16 cellular contexts compared by ENCODE assay signal in genomic region chr16:84184775-84185174, GRCh38. TPM values are rescaled to one million over a fixed set of nuclear protein-coding genes. Genes with fewer than 3 reads are reported as not detected.
DNase-seq lines count a peak whose midpoint lies in the region; ATAC-seq and TF ChIP-seq lines count a peak whose summit lies in the region.
"Had no signal": no experiment of that assay in that cellular context is flagged by ENCODE, and none has a peak within 500 bp of the region (broad histone marks: within the 10 kb centered on the region; RNA-seq: fewer than 3 reads in every experiment).

No MANE protein-coding gene starts in this region.

- H3K4me1 ChIP-seq in liver (ENCODE audit: control insufficient read depth in 4 of 4, insufficient read depth in 4 of 4, low read length in 3 of 4) (peaks cover 0 to 17% (median 6%) of the 10 kb centered on the region in 4 donors), ascending aorta (peaks cover 5 to 10% of the 10 kb centered on the region in 2 donors)

- H3K4me3 Mint-ChIP-seq in activated T-cell treated with anti-CD3 and anti-CD28 coated beads, Interleukin-2, amount 50 U/mL, for 72 hours, result peak overlapping the region; percentile 96 to 98
- peak overlapping the region; percentile 93 for H3K4me3 Mint-ChIP-seq in activated T-helper 2 cell treated with anti-CD3 and anti-CD28 coated beads, Interferon-gamma antibody, Interleukin-2, Interleukin-4, amounts not matched to agents 10 μg/mL and 5 μg/mL and 100 μg/mL, durations not matched to agents 14 hours and 24 hours and 36 hours (ENCODE audit: low read depth)
- H3K4me3 Mint-ChIP-seq in stimulated activated naive CD8-positive, alpha-beta T cell treated with anti-CD3 and anti-CD28 coated beads, Interleukin-15, amount 100 ng/mL, for 72 hours, result peak overlapping the region; percentile 46 to 98

- DNase-seq in activated T-cell treated with anti-CD3 and anti-CD28 coated beads, Interleukin-2, amount 50 U/mL, for 72 hours, result no peak
- no peak for DNase-seq in activated T-cell treated with anti-CD3 and anti-CD28 coated beads for 4 hours
- DNase-seq in activated T-helper 2 cell treated with anti-CD3 and anti-CD28 coated beads, Interferon-gamma antibody, Interleukin-2, Interleukin-4, amounts not matched to agents 10 μg/mL and 5 μg/mL and 100 μg/mL, durations not matched to agents 14 hours and 24 hours and 36 hours (ENCODE audit: low spot score), result no peak
- DNase-seq in stimulated activated naive CD8-positive, alpha-beta T cell treated with anti-CD3 and anti-CD28 coated beads, Interleukin-15, amount 100 ng/mL, for 72 hours, result no peak
- no peak for DNase-seq in HK-2 (ENCODE audit: unreplicated experiment)
- DNase-seq in ascending aorta (ENCODE audit: low spot score in 2 of 2), result no peak
- DNase-seq: activated CD4-positive, alpha-beta T cell treated with anti-CD3 and anti-CD28 coated beads for 4 hours; islet precursor cell; NCI-H526 treated with DMSO at 0.1 percent for 48 hours; pancreas; stimulated activated CD4-positive, alpha-beta T cell treated with anti-CD3 and anti-CD28 coated beads, Interleukin-4, amount 100 ng/mL, for 24 hours had no signal

- H3K4me3 ChIP-seq in liver (ENCODE audit: low read depth in 1 of 3, low read length in 3 of 3), result no peak overlapping the region
- no peak overlapping the region for H3K4me3 ChIP-seq in ascending aorta
- H3K4me3 ChIP-seq: pancreas, SJSA1 had no signal

- H3K4me1 Mint-ChIP-seq in activated T-cell treated with anti-CD3 and anti-CD28 coated beads, Interleukin-2, amount 50 U/mL, for 72 hours (ENCODE audit: low read depth), result peaks cover 24% of the 10 kb centered on the region
- H3K4me1 Mint-ChIP-seq in activated T-helper 2 cell treated with anti-CD3 and anti-CD28 coated beads, Interferon-gamma antibody, Interleukin-2, Interleukin-4, amounts not matched to agents 10 μg/mL and 5 μg/mL and 100 μg/mL, durations not matched to agents 14 hours and 24 hours and 36 hours (ENCODE audit: low read depth), result peaks cover 11% of the 10 kb centered on the region
- H3K4me1 Mint-ChIP-seq in stimulated activated naive CD8-positive, alpha-beta T cell treated with anti-CD3 and anti-CD28 coated beads, Interleukin-15, amount 100 ng/mL, for 72 hours, result peaks cover 37% of the 10 kb centered on the region

- H3K27ac ChIP-seq in liver (ENCODE audit: low read depth in 1 of 2, low read length in 2 of 2) (no peak overlapping the region), ascending aorta (peak overlapping the region in 1 of 2 donors; percentile 28)
- H3K27ac ChIP-seq: SJSA1 had no signal

- peak overlapping the region; percentile 24 for H3K27ac Mint-ChIP-seq in activated T-cell treated with anti-CD3 and anti-CD28 coated beads, Interleukin-2, amount 50 U/mL, for 72 hours
- H3K27ac Mint-ChIP-seq in activated T-helper 2 cell treated with anti-CD3 and anti-CD28 coated beads, Interferon-gamma antibody, Interleukin-2, Interleukin-4, amounts not matched to agents 10 μg/mL and 5 μg/mL and 100 μg/mL, durations not matched to agents 14 hours and 24 hours and 36 hours, result peak overlapping the region; percentile 71
- peak overlapping the region; percentile 10 to 38 for H3K27ac Mint-ChIP-seq in stimulated activated naive CD8-positive, alpha-beta T cell treated with anti-CD3 and anti-CD28 coated beads, Interleukin-15, amount 100 ng/mL, for 72 hours

- H3K27me3 ChIP-seq in liver (ENCODE audit: control insufficient read depth in 4 of 4, insufficient read depth in 4 of 4, low read length in 3 of 4) (no peaks in the 10 kb centered on the region), ascending aorta (no peaks in the 10 kb centered on the region)
- H3K27me3 ChIP-seq: pancreas, SJSA1, suprapubic skin had no signal

- no peak overlapping the region for H3K9ac ChIP-seq in liver (ENCODE audit: low read depth in 1 of 2, low read length in 2 of 2)

- H3K9me3 Mint-ChIP-seq in activated T-cell treated with anti-CD3 and anti-CD28 coated beads, Interleukin-2, amount 50 U/mL, for 72 hours, result no peaks in the 10 kb centered on the region
- no peaks in the 10 kb centered on the region for H3K9me3 Mint-ChIP-seq in activated T-helper 2 cell treated with anti-CD3 and anti-CD28 coated beads, Interferon-gamma antibody, Interleukin-2, Interleukin-4, amounts not matched to agents 10 μg/mL and 5 μg/mL and 100 μg/mL, durations not matched to agents 14 hours and 24 hours and 36 hours
- no peaks in the 10 kb centered on the region for H3K9me3 Mint-ChIP-seq in stimulated activated naive CD8-positive, alpha-beta T cell treated with anti-CD3 and anti-CD28 coated beads, Interleukin-15, amount 100 ng/mL, for 72 hours

- peaks cover 2 to 3% of the 10 kb centered on the region in 2 donors for H3K36me3 Mint-ChIP-seq in activated T-cell treated with anti-CD3 and anti-CD28 coated beads, Interleukin-2, amount 50 U/mL, for 72 hours (ENCODE audit: insufficient read depth in 2 of 2)
- H3K36me3 Mint-ChIP-seq in activated T-helper 2 cell treated with anti-CD3 and anti-CD28 coated beads, Interferon-gamma antibody, Interleukin-2, Interleukin-4, amounts not matched to agents 10 μg/mL and 5 μg/mL and 100 μg/mL, durations not matched to agents 14 hours and 24 hours and 36 hours (ENCODE audit: low read depth), result peaks cover 29% of the 10 kb centered on the region

- no peaks in the 10 kb centered on the region for H3K9me3 ChIP-seq in liver (ENCODE audit: control insufficient read depth in 4 of 4, low read length in 3 of 4)
- no peaks in the 10 kb centered on the region for H3K9me3 ChIP-seq in ascending aorta
- H3K9me3 ChIP-seq: pancreas, SJSA1, suprapubic skin had no signal

- H3K27me3 Mint-ChIP-seq in activated T-cell treated with anti-CD3 and anti-CD28 coated beads, Interleukin-2, amount 50 U/mL, for 72 hours (ENCODE audit: low read depth), result no peaks in the 10 kb centered on the region
- no peaks in the 10 kb centered on the region for H3K27me3 Mint-ChIP-seq in activated T-helper 2 cell treated with anti-CD3 and anti-CD28 coated beads, Interferon-gamma antibody, Interleukin-2, Interleukin-4, amounts not matched to agents 10 μg/mL and 5 μg/mL and 100 μg/mL, durations not matched to agents 14 hours and 24 hours and 36 hours (ENCODE audit: low read depth)
- H3K27me3 Mint-ChIP-seq in stimulated activated naive CD8-positive, alpha-beta T cell treated with anti-CD3 and anti-CD28 coated beads, Interleukin-15, amount 100 ng/mL, for 72 hours, result no peaks in the 10 kb centered on the region

- intact Hi-C loops in activated T-helper 2 cell treated with anti-CD3 and anti-CD28 coated beads, Interferon-gamma antibody, Interleukin-2, Interleukin-4, amounts not matched to agents 10 μg/mL and 5 μg/mL and 100 μg/mL, durations not matched to agents 14 hours and 24 hours and 36 hours (cut with micrococcal nuclease), result no loop called here
- intact Hi-C loops in ascending aorta (cut with DNase I), result loop anchor here (10.0 kb wide), 1 partner anchor 260 kb away; no protein-coding TSS in a partner anchor

- TF ChIP-seq CTCF in liver (IDR thresholded peaks at IDR 0.05; ENCODE audit: low read depth, low read length, missing input control) (no peak), ascending aorta (IDR thresholded peaks at IDR 0.05) (no peak)

- WGBS in liver, result 84% methylated on average over 10 of the region's 10 CpGs

- no peak for TF ChIP-seq RAD21 in liver (IDR thresholded peaks at IDR 0.05)

- no peak for ATAC-seq in activated T-cell treated with anti-CD3 and anti-CD28 coated beads, Interleukin-2, amount 50 U/mL, for 72 hours (replicated peaks in 1 of 2)
- no peak for ATAC-seq in stimulated activated naive CD8-positive, alpha-beta T cell treated with anti-CD3 and anti-CD28 coated beads, Interleukin-15, amount 100 ng/mL, for 72 hours
- ATAC-seq in HG02571 (IDR thresholded peaks at IDR 0.05; ENCODE audit: unreplicated experiment), result no peak

- H3K36me3 ChIP-seq in liver (ENCODE audit: control insufficient read depth in 4 of 4, insufficient read depth in 3 of 4, low read depth in 1 of 4, low read length in 3 of 4) (peaks cover 9 to 36% (median 18%) of the 10 kb centered on the region in 4 donors), ascending aorta (peaks cover 47 to 50% of the 10 kb centered on the region in 2 donors)

TF ChIP-seq in liver, 16 proteins besides CTCF, POLR2A, EP300 and RAD21 (continues in another document):
- TF ChIP-seq SP1 (IDR thresholded peaks at IDR 0.05), result peak; percentile 17
- TF ChIP-seq FOXA1 (IDR thresholded peaks at IDR 0.05), result no peak

RNA-seq across cellular contexts. Expression of gene TAF1C, which starts 2.1 kb away (rescaled TPM):
- 10 to 100 TPM; 41.8 to 51.3 TPM for total RNA-seq in activated T-cell treated with anti-CD3 and anti-CD28 coated beads, Interleukin-2, amount 50 U/mL, for 72 hours
- total RNA-seq in activated T-helper 2 cell treated with anti-CD3 and anti-CD28 coated beads, Interferon-gamma antibody, Interleukin-2, Interleukin-4, amounts not matched to agents 10 μg/mL and 5 μg/mL and 100 μg/mL, durations not matched to agents 14 hours and 24 hours and 36 hours, result 57.5 and 64.4 TPM in 2 replicates
- total RNA-seq in liver (10 to 100 TPM; 10.4 to 34.5 TPM), ascending aorta (151 TPM)
- 10 to 100 TPM; 10.2 to 12.1 TPM for polyA plus RNA-seq in liver

RNA-seq across cellular contexts. Expression of gene ADAD2, which starts 6.2 kb away (rescaled TPM):
- under 1 TPM in 1 of 2 donors, not detected in 1; 0.43 TPM for total RNA-seq in activated T-cell treated with anti-CD3 and anti-CD28 coated beads, Interleukin-2, amount 50 U/mL, for 72 hours
- not detected in 2 replicates for total RNA-seq in activated T-helper 2 cell treated with anti-CD3 and anti-CD28 coated beads, Interferon-gamma antibody, Interleukin-2, Interleukin-4, amounts not matched to agents 10 μg/mL and 5 μg/mL and 100 μg/mL, durations not matched to agents 14 hours and 24 hours and 36 hours
- total RNA-seq in liver, result under 1 TPM in 1 of 2 donors, not detected in 1; 0.33 TPM
- polyA plus RNA-seq in liver, result under 1 TPM; 0.14 to 0.44 TPM
- total RNA-seq in ascending aorta, result not detected
- total RNA-seq: SJSA1 had no signal

RNA-seq across cellular contexts. Expression of gene DNAAF1, which starts 39.7 kb away (rescaled TPM):
- under 1 TPM in 1 of 2 donors, not detected in 1; 0.19 TPM for total RNA-seq in activated T-cell treated with anti-CD3 and anti-CD28 coated beads, Interleukin-2, amount 50 U/mL, for 72 hours
- total RNA-seq in activated T-helper 2 cell treated with anti-CD3 and anti-CD28 coated beads, Interferon-gamma antibody, Interleukin-2, Interleukin-4, amounts not matched to agents 10 μg/mL and 5 μg/mL and 100 μg/mL, durations not matched to agents 14 hours and 24 hours and 36 hours, result 0.09 TPM in 1 of 2 replicates, not detected in the other
- total RNA-seq in liver (under 1 TPM; under 0.01 to 0.08 TPM), ascending aorta (not detected)
- under 1 TPM in 1 of 2 donors, not detected in 1; 0.06 TPM for polyA plus RNA-seq in liver
- total RNA-seq: SJSA1 had no signal

RNA-seq across cellular contexts. Expression of gene HSDL1, which starts 39.8 kb away (rescaled TPM):
- 10 to 100 TPM; 13.0 to 14.6 TPM for total RNA-seq in activated T-cell treated with anti-CD3 and anti-CD28 coated beads, Interleukin-2, amount 50 U/mL, for 72 hours
- 16.7 and 19.9 TPM in 2 replicates for total RNA-seq in activated T-helper 2 cell treated with anti-CD3 and anti-CD28 coated beads, Interferon-gamma antibody, Interleukin-2, Interleukin-4, amounts not matched to agents 10 μg/mL and 5 μg/mL and 100 μg/mL, durations not matched to agents 14 hours and 24 hours and 36 hours
- total RNA-seq in liver (1 to 10 TPM; 6.8 to 9.6 TPM), ascending aorta (12.0 TPM)
- 1 to 10 TPM; 3.0 to 3.8 TPM for polyA plus RNA-seq in liver

RNA-seq across cellular contexts. Expression of gene KCNG4, which starts 55.0 kb away (rescaled TPM):
- not detected for total RNA-seq in activated T-cell treated with anti-CD3 and anti-CD28 coated beads, Interleukin-2, amount 50 U/mL, for 72 hours
- total RNA-seq in activated T-helper 2 cell treated with anti-CD3 and anti-CD28 coated beads, Interferon-gamma antibody, Interleukin-2, Interleukin-4, amounts not matched to agents 10 μg/mL and 5 μg/mL and 100 μg/mL, durations not matched to agents 14 hours and 24 hours and 36 hours, result not detected in 2 replicates
- total RNA-seq in liver, result not detected
- polyA plus RNA-seq in liver, result not detected
- not detected for total RNA-seq in ascending aorta
- total RNA-seq: pancreas, SJSA1, suprapubic skin had no signal
- polyA plus RNA-seq: esophagus had no signal
